8 cellular contexts compared by ENCODE assay signal in the genomic region with DNA sequence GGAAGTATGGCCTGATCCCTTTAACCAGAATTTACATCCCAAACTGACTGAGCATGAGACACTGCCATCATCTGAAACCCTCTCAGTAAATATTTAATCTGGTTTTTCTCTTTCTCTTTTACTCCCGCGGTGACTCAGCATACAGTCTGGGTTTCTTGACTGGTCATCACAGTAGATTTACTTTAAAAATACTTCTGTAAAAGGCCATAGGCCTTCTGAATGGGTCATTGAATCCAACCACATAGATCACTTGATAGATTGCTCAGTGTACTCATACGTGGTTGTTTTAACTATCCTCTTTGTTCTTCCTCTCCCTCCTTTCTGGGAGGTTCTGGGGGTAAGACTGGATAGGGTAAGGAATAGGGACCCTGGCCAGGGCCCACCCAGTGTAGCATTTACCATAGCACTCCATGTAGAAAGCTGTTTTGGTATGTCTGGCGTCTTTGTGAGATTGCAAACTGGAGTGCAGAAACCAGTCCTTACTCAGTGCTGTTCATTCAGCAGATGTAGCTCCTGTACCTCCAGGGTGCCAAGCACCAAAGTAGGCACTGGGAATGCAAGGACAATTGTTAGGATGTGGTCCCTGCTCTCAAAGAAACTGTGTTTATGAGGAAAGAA.
A peak's percentile ranks its signal among the peaks of the same experiment; 100 is the strongest.
DNase-seq lines count a peak whose midpoint lies in the region; ATAC-seq, FAIRE-seq and TF ChIP-seq lines count a peak whose summit lies in the region.

No MANE protein-coding gene starts in this region.

- H3K9me3 ChIP-seq in HAP-1, result 0 out of 2 replicates have a peak, but pooled peaks cover 2% of the 10 kb centered on the region

- DNase-seq in Daoy (ENCODE audit: low read depth) (peak; percentile 47), foreskin melanocyte (peak; percentile 93), D721Med (ENCODE audit: insufficient read length, low spot score) (no peak), NCI-H2196 (lab: John Stamatoyannopoulos, UW; ENCODE audit: unreplicated experiment) (no peak), HAP-1 (ENCODE audit: low spot score in 2 of 2) (no peak), NCI-H2029 treated with DMSO at 0.1 percent for 48 hours (lab: John Stamatoyannopoulos, UW) (no peak)

- H3K27me3 ChIP-seq in HAP-1 (ENCODE audit: low read depth), result no peaks in the 10 kb centered on the region

- H3K4me3 ChIP-seq in HAP-1, result no peak overlapping the region

- in situ Hi-C loops in HAP-1 (cut with MboI; ENCODE audit: low sequenced_read_pairs), result no loop called here

- TF ChIP-seq CTCF in D721Med (IDR thresholded peaks at IDR 0.05; ENCODE audit: insufficient read depth, missing control alignments), result no peak

- ATAC-seq in GM21786 (IDR thresholded peaks at IDR 0.05; ENCODE audit: unreplicated experiment) (peak; percentile 91), HG03575 (IDR thresholded peaks at IDR 0.05; ENCODE audit: extremely low read depth, insufficient number of reproducible peaks, low FRiP score, unreplicated experiment) (peak; percentile 70)

- peaks cover 19% of the 10 kb centered on the region for H3K4me1 ChIP-seq in HAP-1

- FAIRE-seq in D721Med (lab: Jason Lieb, UNC), result no peak

- no peaks in the 10 kb centered on the region for H3K36me3 ChIP-seq in HAP-1 (replicated peaks)

Comparison
In these comparisons a context has a peak if more than half of its experiments do, and no peak if none do; other contexts are left out.
1. DNase-seq: peak in Daoy (single experiment) and foreskin melanocyte (single experiment); none in D721Med (single experiment), NCI-H2196 (single experiment), HAP-1 (0 of 2) and NCI-H2029 treated with DMSO at 0.1 percent for 48 hours (single experiment).